9 cellular contexts compared by ENCODE assay signal in genomic region chr2:65710779-65711295, GRCh38.
DNase-seq lines count a peak whose midpoint lies in the region; ATAC-seq, FAIRE-seq and TF ChIP-seq lines count a peak whose summit lies in the region.
"Had no signal": no experiment of that assay in that cellular context is flagged by ENCODE, and none has a peak within 500 bp of the region (broad histone marks: within the 10 kb centered on the region; RNA-seq: fewer than 3 reads in every experiment).

No MANE protein-coding gene starts in this region.

- H3K4me3 Mint-ChIP-seq in endodermal cell: no peak overlapping the region

- peak; percentile 83 for TF ChIP-seq CTCF in endodermal cell (conservative IDR thresholded peaks at IDR 0.05)
- no peak for TF ChIP-seq CTCF in tibial nerve (IDR thresholded peaks at IDR 0.05)

- no peak for TF ChIP-seq EP300 in tibial nerve (IDR thresholded peaks at IDR 0.05)

- DNase-seq in A172 (ENCODE audit: low spot score) (peak; percentile 53), GM12891 (ENCODE audit: insufficient read length, low spot score) (peak; percentile 9), NAMALWA (ENCODE audit: low spot score) (peak; percentile 49), endodermal cell (peak; percentile 77), activated gamma-delta T cell treated with Interleukin-2 at 50 U/mL for 16 hours (no peak), tibial nerve (ENCODE audit: low spot score in 2 of 2) (no peak)
- DNase-seq in activated CD4-positive, alpha-beta T cell treated with anti-CD3 and anti-CD28 coated beads for 48 hours: no peak

- H3K4me1 ChIP-seq in endodermal cell (ENCODE audit: control insufficient read depth, insufficient read depth, low read length) (no peaks in the 10 kb centered on the region), tibial nerve (no peaks in the 10 kb centered on the region)

- H3K27ac ChIP-seq in endodermal cell (ENCODE audit: low read depth, low read length): no peak overlapping the region
- H3K27ac ChIP-seq in tibial nerve: no peak overlapping the region
- H3K27ac ChIP-seq: SJSA1 had no signal

- H3K9me3 Mint-ChIP-seq in endodermal cell: no peaks in the 10 kb centered on the region

- WGBS in endodermal cell (ENCODE audit: insufficient coverage in 1 of 2, insufficient read length in 1 of 2), 2 experiments: 72 to 80% methylated on average over 1 to 2 of the region's 2 CpGs
- WGBS in tibial nerve, 2 donors: 53 to 67% methylated on average over 2 of the region's 2 CpGs

- H3K36me3 Mint-ChIP-seq in endodermal cell (ENCODE audit: low read depth): no peaks in the 10 kb centered on the region

- no peak for FAIRE-seq in GM12891 (lab: Jason Lieb, UNC)

- H3K27ac Mint-ChIP-seq in endodermal cell: no peak overlapping the region

- H3K27me3 Mint-ChIP-seq in endodermal cell (ENCODE audit: insufficient read depth): peaks cover 2% of the 10 kb centered on the region

- no peak overlapping the region for H3K9ac ChIP-seq in endodermal cell (ENCODE audit: extremely low read depth, low read length, poor library complexity, severe bottlenecking)

- H3K27me3 ChIP-seq in endodermal cell (ENCODE audit: control insufficient read depth, insufficient read depth, low read length, poor library complexity, severe bottlenecking): no peaks in the 10 kb centered on the region
- H3K27me3 ChIP-seq in tibial nerve: no peaks in the 10 kb centered on the region
- H3K27me3 ChIP-seq: SJSA1 had no signal

- no peak for TF ChIP-seq POLR2A in GM12891 (IDR thresholded peaks at IDR 0.05; ENCODE audit: low read depth, low read length)
- TF ChIP-seq POLR2A in tibial nerve (IDR thresholded peaks at IDR 0.05): no peak

- H3K4me1 Mint-ChIP-seq in endodermal cell: peaks cover 4% of the 10 kb centered on the region

- H3K4me3 ChIP-seq in endodermal cell (ENCODE audit: low read length): no peak overlapping the region
- H3K4me3 ChIP-seq in tibial nerve: no peak overlapping the region
- H3K4me3 ChIP-seq: SJSA1 had no signal

- no peak for ATAC-seq in GM19452 (IDR thresholded peaks at IDR 0.05; ENCODE audit: unreplicated experiment)

- no peaks in the 10 kb centered on the region for H3K9me3 ChIP-seq in endodermal cell (ENCODE audit: control insufficient read depth, low read length)
- H3K9me3 ChIP-seq in tibial nerve: no peaks in the 10 kb centered on the region
- H3K9me3 ChIP-seq: SJSA1 had no signal

- H3K36me3 ChIP-seq in endodermal cell (ENCODE audit: control insufficient read depth, insufficient read depth, low read length) (no peaks in the 10 kb centered on the region), tibial nerve (no peaks in the 10 kb centered on the region)
- H3K36me3 ChIP-seq: SJSA1 had no signal

TF ChIP-seq in GM12891, 5 proteins besides CTCF, POLR2A, EP300 and RAD21:
- TF ChIP-seq PAX5 (IDR thresholded peaks at IDR 0.05; ENCODE audit: insufficient read depth, low read length, severe bottlenecking) (no peak), POLR2AphosphoS5 (IDR thresholded peaks at IDR 0.05; ENCODE audit: low read depth, low read length) (no peak), TAF1 (IDR thresholded peaks at IDR 0.05; ENCODE audit: low read depth, low read length) (no peak), POU2F2 (IDR thresholded peaks at IDR 0.05; ENCODE audit: low read depth, low read length) (no peak), SPI1 (IDR thresholded peaks at IDR 0.05; ENCODE audit: low read depth, low read length) (no peak)

Comparison
In these comparisons a context has a peak if more than half of its experiments do, and no peak if none do; other contexts are left out.
1. DNase-seq: peak in A172 (single experiment), GM12891 (single experiment), NAMALWA (single experiment) and endodermal cell (single experiment); none in activated gamma-delta T cell treated with Interleukin-2 at 50 U/mL for 16 hours (single experiment), activated CD4-positive, alpha-beta T cell treated with anti-CD3 and anti-CD28 coated beads for 48 hours (single experiment) and tibial nerve (0 of 2).